14 cellular contexts compared by ENCODE assay signal in genomic region chr22:23192133-23192532, GRCh38. TPM values are rescaled to one million over a fixed set of nuclear protein-coding genes. Genes with fewer than 3 reads are reported as not detected.
DNase-seq lines count a peak whose midpoint lies in the region; ATAC-seq, FAIRE-seq and TF ChIP-seq lines count a peak whose summit lies in the region.
"Had no signal": no experiment of that assay in that cellular context is flagged by ENCODE, and none has a peak within 500 bp of the region (broad histone marks: within the 10 kb centered on the region; RNA-seq: fewer than 3 reads in every experiment).

No MANE protein-coding gene starts in this region.

- H3K4me3 ChIP-seq in K562 (no peak overlapping the region), mesendoderm (ENCODE audit: low read length) (no peak overlapping the region), esophagus muscularis mucosa (no peak overlapping the region)
- H3K4me3 ChIP-seq: gastroesophageal sphincter had no signal

- H2BK5ac ChIP-seq in mesendoderm (ENCODE audit: low read length), result no peak overlapping the region

- H2BK120ac ChIP-seq in mesendoderm (ENCODE audit: low read depth, low read length), result no peak overlapping the region

- H3K36me3 ChIP-seq in K562 (ENCODE audit: control insufficient read depth, insufficient read depth, low read length) (peaks cover 70% of the 10 kb centered on the region), mesendoderm (ENCODE audit: control insufficient read depth, insufficient read depth, low read length) (peaks cover 1% of the 10 kb centered on the region), esophagus muscularis mucosa (peaks cover 0 to 12% (median 4%) of the 10 kb centered on the region in 4 donors)

- TF ChIP-seq RAD21 in K562 (CRISPR knock-in tag; conservative IDR thresholded peaks at IDR 0.05 in 1 of 2, IDR thresholded peaks at IDR 0.05 in 1 of 2), result no peak

- no peaks in the 10 kb centered on the region for H3K9me3 ChIP-seq in K562 (replicated peaks; ENCODE audit: control insufficient read depth, insufficient read depth, low read depth, low read length)
- H3K9me3 ChIP-seq in esophagus muscularis mucosa, result no peaks in the 10 kb centered on the region
- H3K9me3 ChIP-seq: gastroesophageal sphincter had no signal

- H3K79me2 ChIP-seq in K562 (ENCODE audit: control insufficient read depth, insufficient read depth, low read length) (peaks cover 90% of the 10 kb centered on the region), mesendoderm (ENCODE audit: control insufficient read depth, insufficient read depth, low read length) (peaks cover 84% of the 10 kb centered on the region)

- H3K56ac ChIP-seq in mesendoderm (ENCODE audit: low read length), result peak overlapping the region; percentile 56

- 55% methylated on average over 5 of the region's 5 CpGs for WGBS in K562 (ENCODE audit: insufficient coverage, low coverage, missing lambda C conversion rate)
- WGBS in mesendoderm (ENCODE audit: extremely low coverage, insufficient coverage, low lambda C conversion rate), result no CpG with 5 or more reads among the region's 5 CpGs
- 100% methylated on average over 1 of the region's 5 CpGs for WGBS in esophagus muscularis mucosa

- TF ChIP-seq POLR2A in K562 (conservative IDR thresholded peaks at IDR 0.05) (no peak), esophagus muscularis mucosa (IDR thresholded peaks at IDR 0.05; ENCODE audit: low read depth) (no peak)

- TF ChIP-seq CTCF in K562 (IDR thresholded peaks at IDR 0.05 in 2 of 3, conservative IDR thresholded peaks at IDR 0.05 in 1 of 3; ENCODE audit: insufficient read depth in 2 of 3, low read depth in 1 of 3, low read length in 3 of 3) (no peak), esophagus muscularis mucosa (IDR thresholded peaks at IDR 0.05) (no peak)

- no peak overlapping the region for H4K5ac ChIP-seq in mesendoderm (ENCODE audit: low read length)

- H3K4me1 ChIP-seq in K562 (replicated peaks in 1 of 2; ENCODE audit: control insufficient read depth in 2 of 2, insufficient read depth in 2 of 2, low read length in 2 of 2) (peaks cover 14 to 17% of the 10 kb centered on the region in 2 experiments; a peak in 3 of 5 replicates), mesendoderm (ENCODE audit: control insufficient read depth, low read depth, low read length) (peaks cover 13% of the 10 kb centered on the region), esophagus muscularis mucosa (peaks cover 20 to 34% (median 24%) of the 10 kb centered on the region in 4 donors)

- H3K4me2 ChIP-seq in K562 (ENCODE audit: insufficient read depth, low read length), result no peak overlapping the region
- H3K4me2 ChIP-seq in mesendoderm (ENCODE audit: low read length), result no peak overlapping the region

- FAIRE-seq in K562 (lab: Jason Lieb, UNC), result no peak

- H3K9ac ChIP-seq in K562 (ENCODE audit: insufficient read depth in 1 of 2, low read depth in 2 of 2, low read length in 2 of 2) (peak overlapping the region in 1 of 2 experiments; percentile 63; a peak in 2 of 4 replicates), mesendoderm (ENCODE audit: low read length) (no peak overlapping the region)

- CTCF ChIA-PET in K562 (lab: Yijun Ruan, JAX; ENCODE audit: low intra/inter-chr PET ratio), result interaction anchor here (0.6 kb wide), 1 partner anchor 20 kb away, joined by 3 read pairs; no protein-coding TSS in a partner anchor
- CTCF ChIA-PET in activated naive CD4-positive, alpha-beta T cell treated with anti-CD3 and anti-CD28 coated beads, Interleukin-2, amount 10 ng/mL, durations not matched to agents 7 days and 5 days (lab: Charles Lee), result no interaction called here

- no peaks in the 10 kb centered on the region for H3K27me3 Mint-ChIP-seq in activated naive CD4-positive, alpha-beta T cell treated with anti-CD3 and anti-CD28 coated beads, Interleukin-2, amount 10 ng/mL, durations not matched to agents 7 days and 5 days

- H3K9me1 ChIP-seq in K562 (ENCODE audit: control insufficient read depth, insufficient read depth, low read length), result peaks cover 42% of the 10 kb centered on the region

- no peak overlapping the region for H4K8ac ChIP-seq in mesendoderm (ENCODE audit: low read depth, low read length)

- H3K27me3 ChIP-seq in K562 (ENCODE audit: control insufficient read depth in 2 of 2, insufficient read depth in 2 of 2, low read length in 2 of 2) (no peaks in the 10 kb centered on the region), mesendoderm (ENCODE audit: insufficient read depth, low read length, poor library complexity) (no peaks in the 10 kb centered on the region), esophagus muscularis mucosa (no peaks in the 10 kb centered on the region)
- H3K27me3 ChIP-seq: gastroesophageal sphincter had no signal

- H3K27ac ChIP-seq in K562 (ENCODE audit: extremely low read depth, low read depth, low read length), result no peak overlapping the region
- H3K27ac ChIP-seq in mesendoderm (ENCODE audit: low read depth, low read length), result no peak overlapping the region
- H3K27ac ChIP-seq in esophagus muscularis mucosa (replicated peaks in 1 of 4), result no peak overlapping the region
- H3K27ac ChIP-seq: gastroesophageal sphincter had no signal

- H3K4me1 Mint-ChIP-seq in activated naive CD4-positive, alpha-beta T cell treated with anti-CD3 and anti-CD28 coated beads, Interleukin-2, amount 10 ng/mL, durations not matched to agents 7 days and 5 days, result peaks cover 18% of the 10 kb centered on the region

- no peak overlapping the region for H2AK5ac ChIP-seq in mesendoderm (ENCODE audit: low read length)

- no peak overlapping the region for H3K4ac ChIP-seq in mesendoderm (ENCODE audit: low read depth, low read length)

- peak overlapping the region; percentile 15 for H3K23ac ChIP-seq in mesendoderm (ENCODE audit: low read length)

- in situ Hi-C loops in K562 (cut with MboI), result no loop called here

- intact Hi-C loops in K562 (cut with micrococcal nuclease), result no loop called here
- intact Hi-C loops in esophagus muscularis mucosa (cut with DNase I), result no loop called here

- POLR2A ChIA-PET in K562 (lab: Yijun Ruan, JAX), result interaction anchor here (0.6 to 86.5 kb wide), 6 partner anchors 6 to 90 kb away, joined by 3 to 3476 read pairs (median 6); partner anchors contain the start of genes BCR and RAB36

- no TSS peak for BruUV-seq in K562 (replicated peaks; lab: Mats Ljungman, UMichigan)

- H4K20me1 ChIP-seq in K562 (replicated peaks; ENCODE audit: control insufficient read depth, insufficient read depth, low read length), result peaks cover 61% of the 10 kb centered on the region

- peaks cover 36% of the 10 kb centered on the region for H3K79me1 ChIP-seq in mesendoderm (ENCODE audit: low read length)

- TF ChIP-seq EP300 in K562 (IDR thresholded peaks at IDR 0.05; ENCODE audit: low read length), result no peak
- no peak for TF ChIP-seq EP300 in esophagus muscularis mucosa (IDR thresholded peaks at IDR 0.05)

- ATAC-seq in K562 (peak; percentile 12), GM21447 (IDR thresholded peaks at IDR 0.05; ENCODE audit: unreplicated experiment) (no peak)
- ATAC-seq: gastroesophageal sphincter had no signal

- H3K4me3 Mint-ChIP-seq in activated naive CD4-positive, alpha-beta T cell treated with anti-CD3 and anti-CD28 coated beads, Interleukin-2, amount 10 ng/mL, durations not matched to agents 7 days and 5 days, result no peak overlapping the region

- H2AFZ ChIP-seq in K562 (ENCODE audit: low read depth, low read length), result no peak overlapping the region

- DNase-seq in DMS153 treated with DMSO at 0.1 percent for 48 hours (lab: John Stamatoyannopoulos, UW; ENCODE audit: unreplicated experiment) (peak; percentile 79), NCI-H2029 (lab: John Stamatoyannopoulos, UW) (peak; percentile 86), K562 (ENCODE audit: extremely low read depth in 1 of 4, low spot score in 3 of 4) (peak in 1 of 4 experiments; percentile 60), mesendoderm (peak; percentile 65), esophagus muscularis mucosa (ENCODE audit: extremely low spot score) (no peak), GM19240 (ENCODE audit: insufficient read length, low spot score) (no peak)
- DNase-seq in activated naive CD4-positive, alpha-beta T cell treated with anti-CD3 and anti-CD28 coated beads, Interleukin-2, amount 10 ng/mL, durations not matched to agents 7 days and 5 days, result no peak
- DNase-seq: activated CD4-positive, alpha-beta T cell treated with anti-CD3 and anti-CD28 coated beads for 1 hour; activated gamma-delta T cell treated with Interleukin-2 at 50 U/mL for 16 hours; cortex of kidney had no signal

- no peaks in the 10 kb centered on the region for H3K9me3 Mint-ChIP-seq in activated naive CD4-positive, alpha-beta T cell treated with anti-CD3 and anti-CD28 coated beads, Interleukin-2, amount 10 ng/mL, durations not matched to agents 7 days and 5 days

- H2BK15ac ChIP-seq in mesendoderm (replicated peaks; ENCODE audit: low read depth), result no peak overlapping the region

- no peak overlapping the region for H3K27ac Mint-ChIP-seq in activated naive CD4-positive, alpha-beta T cell treated with anti-CD3 and anti-CD28 coated beads, Interleukin-2, amount 10 ng/mL, durations not matched to agents 7 days and 5 days

- H3K36me3 Mint-ChIP-seq in activated naive CD4-positive, alpha-beta T cell treated with anti-CD3 and anti-CD28 coated beads, Interleukin-2, amount 10 ng/mL, durations not matched to agents 7 days and 5 days, result peaks cover 19% of the 10 kb centered on the region

- H3K18ac ChIP-seq in mesendoderm (ENCODE audit: low read length), result no peak overlapping the region

RNA-seq across cellular contexts. Expression of gene BCR, which starts 11.8 kb away (rescaled TPM):
- 234 and 446 TPM in 2 replicates for total RNA-seq in K562 (2011; cell fraction: chromatin; rRNA removed; ENCODE audit: low replicate concordance)
- 279 and 314 TPM in 2 replicates for total RNA-seq in K562 (2011; cell fraction: nucleolus; rRNA removed)
- 196 and 222 TPM in 2 replicates for total RNA-seq in K562 (2011; cell fraction: nucleoplasm; rRNA removed)
- total RNA-seq in K562 (2014; rRNA removed), result 81.7 and 100 TPM in 2 replicates
- 27.5 and 45.6 TPM in 2 replicates for total RNA-seq in K562 (2014; rRNA removed; fragmentation: Illumina TruSeq; extraction: Trizol)
- total RNA-seq in K562 (2015; rRNA removed; fragmentation: Illumina TruSeq; extraction: Trizol), result 65.7 and 68.4 TPM in 2 replicates
- 144 and 150 TPM in 2 replicates for total RNA-seq in K562 (2021)
- 20.9 and 36.8 TPM in 2 replicates for polyA plus RNA-seq in K562 (2011; rRNA removed)
- polyA plus RNA-seq in K562 (2011; cell fraction: cytosol; rRNA removed), result 26.4 and 31.1 TPM in 2 replicates
- 57.9 and 76.9 TPM in 2 replicates for polyA plus RNA-seq in K562 (2011; cell fraction: nucleus; rRNA removed)
- 73.9 and 75.3 TPM in 2 replicates for polyA plus RNA-seq in K562 (2012)
- polyA plus RNA-seq in K562 (2014; fragmentation: Illumina TruSeq; extraction: Trizol), result 45.8 and 60.4 TPM in 2 replicates
- under 1 TPM; 0.41 to 0.70 TPM for polyA plus RNA-seq in K562 (2014; fragmentation: Nextera tagmentation; extraction: Ambion mirVana)
- polyA plus RNA-seq in K562 (2014; rRNA removed), result 34.9 and 36.1 TPM in 2 replicates
- 113 and 124 TPM in 2 replicates for polyA minus RNA-seq in K562 (2011; rRNA and poly(A)+ RNA removed)
- polyA minus RNA-seq in K562 (2011; cell fraction: cytosol; rRNA and poly(A)+ RNA removed), result 132 and 181 TPM in 2 replicates
- 138 and 300 TPM in 2 replicates for polyA minus RNA-seq in K562 (2011; cell fraction: nucleus; rRNA and poly(A)+ RNA removed)
- 26.5 TPM for polyA plus RNA-seq in mesendoderm (2013, experiment 1 of 2)
- 26.2 TPM for polyA plus RNA-seq in mesendoderm (2013, experiment 2 of 2)
- total RNA-seq in esophagus muscularis mucosa, result 10 to 100 TPM; 35.7 to 58.5 (median 48.0) TPM

RNA-seq across cellular contexts. Expression of gene RAB36, which starts 46.9 kb away (rescaled TPM):
- not detected in 2 replicates for total RNA-seq in K562 (2011; cell fraction: chromatin; rRNA removed; ENCODE audit: low replicate concordance)
- total RNA-seq in K562 (2011; cell fraction: nucleolus; rRNA removed), result not detected in 2 replicates
- total RNA-seq in K562 (2011; cell fraction: nucleoplasm; rRNA removed), result not detected in 2 replicates
- total RNA-seq in K562 (2014; rRNA removed) (0.04 and 0.50 TPM in 2 replicates), K562 (2014; rRNA removed; fragmentation: Illumina TruSeq; extraction: Trizol) (not detected in 2 replicates), K562 (2015; rRNA removed; fragmentation: Illumina TruSeq; extraction: Trizol) (not detected in 2 replicates), K562 (2021) (0.09 TPM in 1 of 2 replicates, not detected in the other), esophagus muscularis mucosa (10 to 100 TPM in 1 of 4 donors, 1 to 10 TPM in 3; 5.0 to 10.8 (median 8.2) TPM)
- polyA plus RNA-seq in K562 (2011; rRNA removed) (0.01 and 0.04 TPM in 2 replicates), K562 (2014; fragmentation: Illumina TruSeq; extraction: Trizol) (not detected in 2 replicates), K562 (2014; fragmentation: Nextera tagmentation; extraction: Ambion mirVana) (under 1 TPM; 0.04 to 0.08 TPM), K562 (2014; rRNA removed) (0.08 TPM in 1 of 2 replicates, not detected in the other)
- 0.58 TPM in 1 of 2 replicates, not detected in the other for polyA plus RNA-seq in K562 (2011; cell fraction: cytosol; rRNA removed)
- polyA plus RNA-seq in K562 (2011; cell fraction: nucleus; rRNA removed), result 0.06 TPM in 1 of 2 replicates, not detected in the other
- 0.08 and 0.18 TPM in 2 replicates for polyA plus RNA-seq in K562 (2012)
- polyA minus RNA-seq in K562 (2011; rRNA and poly(A)+ RNA removed), result 0.42 TPM in 1 of 2 replicates, not detected in the other
- not detected in 2 replicates for polyA minus RNA-seq in K562 (2011; cell fraction: cytosol; rRNA and poly(A)+ RNA removed)
- polyA minus RNA-seq in K562 (2011; cell fraction: nucleus; rRNA and poly(A)+ RNA removed), result 0.11 and 0.40 TPM in 2 replicates
- 0.67 TPM for polyA plus RNA-seq in mesendoderm (2013, experiment 1 of 2)
- polyA plus RNA-seq in mesendoderm (2013, experiment 2 of 2), result 0.64 TPM

RNA-seq across cellular contexts. Expression of gene RSPH14, which starts 50.3 kb away (rescaled TPM):
- not detected in 2 replicates for total RNA-seq in K562 (2011; cell fraction: chromatin; rRNA removed; ENCODE audit: low replicate concordance)
- not detected in 2 replicates for total RNA-seq in K562 (2011; cell fraction: nucleolus; rRNA removed)
- not detected in 2 replicates for total RNA-seq in K562 (2011; cell fraction: nucleoplasm; rRNA removed)
- total RNA-seq in K562 (2014; rRNA removed) (not detected in 2 replicates), K562 (2014; rRNA removed; fragmentation: Illumina TruSeq; extraction: Trizol) (not detected in 2 replicates), K562 (2015; rRNA removed; fragmentation: Illumina TruSeq; extraction: Trizol) (not detected in 2 replicates), K562 (2021) (not detected in 2 replicates), esophagus muscularis mucosa (under 1 TPM in 2 of 4 donors, not detected in 2; 0.33 to 0.80 TPM)
- polyA plus RNA-seq in K562 (2011; rRNA removed) (0.24 TPM in 1 of 2 replicates, not detected in the other), K562 (2014; fragmentation: Illumina TruSeq; extraction: Trizol) (not detected in 2 replicates), K562 (2014; fragmentation: Nextera tagmentation; extraction: Ambion mirVana) (under 1 TPM in 1 of 2 experiments, not detected in 1; 0.35 TPM), K562 (2014; rRNA removed) (not detected in 2 replicates)
- polyA plus RNA-seq in K562 (2011; cell fraction: cytosol; rRNA removed), result not detected in 2 replicates
- 0.27 TPM in 1 of 2 replicates, not detected in the other for polyA plus RNA-seq in K562 (2011; cell fraction: nucleus; rRNA removed)
- polyA plus RNA-seq in K562 (2012), result not detected in 2 replicates
- polyA minus RNA-seq in K562 (2011; rRNA and poly(A)+ RNA removed), result not detected in 2 replicates
- not detected in 2 replicates for polyA minus RNA-seq in K562 (2011; cell fraction: cytosol; rRNA and poly(A)+ RNA removed)
- polyA minus RNA-seq in K562 (2011; cell fraction: nucleus; rRNA and poly(A)+ RNA removed), result not detected in 2 replicates
- polyA plus RNA-seq in mesendoderm (2013, experiment 1 of 2), result 0.20 TPM
- polyA plus RNA-seq in mesendoderm (2013, experiment 2 of 2), result 0.20 TPM
- total RNA-seq: mesenteric fat pad, SK-MEL-5 had no signal

Comparison
In these comparisons a context has a peak if more than half of its experiments do, and no peak if none do; other contexts are left out.
1. DNase-seq: peak in DMS153 treated with DMSO at 0.1 percent for 48 hours (single experiment), NCI-H2029 (single experiment) and mesendoderm (single experiment); none in activated naive CD4-positive, alpha-beta T cell treated with anti-CD3 and anti-CD28 coated beads, Interleukin-2, amount 10 ng/mL, durations not matched to agents 7 days and 5 days (single experiment), esophagus muscularis mucosa (single experiment) and GM19240 (single experiment).